8 cellular contexts compared by ENCODE assay signal in genomic region chr2:111705711-111706323, GRCh38.
A peak's percentile ranks its signal among the peaks of the same experiment; 100 is the strongest.
DNase-seq lines count a peak whose midpoint lies in the region; ATAC-seq and TF ChIP-seq lines count a peak whose summit lies in the region.

No MANE protein-coding gene starts in this region.

- TF ChIP-seq POLR2A in Peyer's patch (IDR thresholded peaks at IDR 0.05) (no peak), tibial nerve (IDR thresholded peaks at IDR 0.05) (no peak)

- peak in 1 of 2 donors; percentile 30 for TF ChIP-seq EP300 in tibial nerve (IDR thresholded peaks at IDR 0.05)

- in situ Hi-C loops in astrocyte of the cerebellum (cut with HindIII; ENCODE audit: low sequenced_read_pairs) = no loop called here

- peak; percentile 86 for ATAC-seq in GM21390 (IDR thresholded peaks at IDR 0.05; ENCODE audit: unreplicated experiment)
- ATAC-seq in HG03571 (IDR thresholded peaks at IDR 0.05; ENCODE audit: unreplicated experiment) = peak; percentile 75

- WGBS in tibial nerve, 2 donors = 61 to 68% methylated on average over 6 of the region's 6 CpGs

- TF ChIP-seq CTCF in Peyer's patch (IDR thresholded peaks at IDR 0.05) = no peak
- TF ChIP-seq CTCF in astrocyte of the cerebellum (IDR thresholded peaks at IDR 0.05; ENCODE audit: low read depth, low read length, missing control alignments) = no peak
- no peak for TF ChIP-seq CTCF in tibial nerve (IDR thresholded peaks at IDR 0.05)

- no peaks in the 10 kb centered on the region for H3K9me3 ChIP-seq in Peyer's patch
- H3K9me3 ChIP-seq in tibial nerve = no peaks in the 10 kb centered on the region

- H3K27me3 ChIP-seq in Peyer's patch (no peaks in the 10 kb centered on the region), tibial nerve (no peaks in the 10 kb centered on the region)

- peak overlapping the region in 2 of 4 donors; percentile 17 to 21 for H3K27ac ChIP-seq in Peyer's patch
- no peak overlapping the region for H3K27ac ChIP-seq in tibial nerve

- H3K4me3 ChIP-seq in Peyer's patch (no peak overlapping the region), astrocyte of the cerebellum (ENCODE audit: low read depth, low read length) (no peak overlapping the region), tibial nerve (no peak overlapping the region)

- H3K36me3 ChIP-seq in Peyer's patch = no peaks in the 10 kb centered on the region
- no peaks in the 10 kb centered on the region for H3K36me3 ChIP-seq in tibial nerve

- peaks cover 0 to 9% (median 0%) of the 10 kb centered on the region in 4 donors for H3K4me1 ChIP-seq in Peyer's patch
- H3K4me1 ChIP-seq in tibial nerve = peaks cover 0 to 27% (median 6%) of the 10 kb centered on the region in 4 donors

- DNase-seq in DMS79 treated with DMSO at 0.1 percent for 48 hours (lab: John Stamatoyannopoulos, UW) (peak; percentile 91), Peyer's patch (peak in 2 of 3 donors; percentile 33 to 60), astrocyte of the cerebellum (ENCODE audit: low read depth) (peak; percentile 96), lung microvascular endothelial cell (ENCODE audit: low read depth in 2 of 2) (peak; percentile 11 to 95), tibial nerve (ENCODE audit: low spot score in 2 of 2) (no peak), middle frontal gyrus (ENCODE audit: extremely low spot score, low spot score) (no peak)

Comparison
In these comparisons a context has a peak if more than half of its experiments do, and no peak if none do; other contexts are left out.
1. DNase-seq: peak in DMS79 treated with DMSO at 0.1 percent for 48 hours (single experiment), Peyer's patch (2 of 3), astrocyte of the cerebellum (single experiment) and lung microvascular endothelial cell (2 of 2); none in tibial nerve (0 of 2) and middle frontal gyrus (single experiment).